Comparison of ENCODE assay signal across 8 cellular contexts in genomic region chr11:118353084-118353710, GRCh38. TPM values are rescaled to one million over a fixed set of nuclear protein-coding genes. Genes with fewer than 3 reads are reported as not detected.
A peak's percentile ranks its signal among the peaks of the same experiment; 100 is the strongest.
DNase-seq lines count a peak whose midpoint lies in the region; ATAC-seq and TF ChIP-seq lines count a peak whose summit lies in the region.

No MANE protein-coding gene starts in this region.

- no peak overlapping the region for H3K4me3 ChIP-seq in upper lobe of right lung

- peaks cover 56% of the 10 kb centered on the region for H3K36me3 Mint-ChIP-seq in T-helper 2 cell treated with Interferon-gamma antibody and Interleukin-4, amounts not matched to agents 5 μg/mL and 100 μg/mL, for 36 hours (ENCODE audit: low read depth)

- no peak overlapping the region for H3K27ac ChIP-seq in upper lobe of right lung

- ATAC-seq in upper lobe of right lung (no peak), HG03432 (IDR thresholded peaks at IDR 0.05; ENCODE audit: unreplicated experiment) (no peak)

- peak overlapping the region; percentile 59 for H3K27ac Mint-ChIP-seq in T-helper 2 cell treated with Interferon-gamma antibody and Interleukin-4, amounts not matched to agents 5 μg/mL and 100 μg/mL, for 36 hours

- intact Hi-C loops in upper lobe of right lung (cut with DNase I) = no loop called here

- TF ChIP-seq CTCF in GM12873 (IDR thresholded peaks at IDR 0.05; ENCODE audit: insufficient read depth, low read depth, low read length, missing control alignments) (peak; percentile 35), upper lobe of right lung (IDR thresholded peaks at IDR 0.05) (peak; percentile 57)

- H3K27me3 ChIP-seq in upper lobe of right lung = no peaks in the 10 kb centered on the region

- DNase-seq in AG08395 (ENCODE audit: low spot score) (peak; percentile 22), foreskin melanocyte (peak; percentile 15), upper lobe of right lung (no peak), HuH-7 (ENCODE audit: low spot score) (no peak), mesenteric fat pad (ENCODE audit: low spot score) (no peak)
- DNase-seq in T-helper 2 cell treated with Interferon-gamma antibody and Interleukin-4, amounts not matched to agents 5 μg/mL and 100 μg/mL, for 36 hours (ENCODE audit: low spot score) = no peak

- H3K4me1 ChIP-seq in upper lobe of right lung = no peaks in the 10 kb centered on the region

- H3K4me1 Mint-ChIP-seq in T-helper 2 cell treated with Interferon-gamma antibody and Interleukin-4, amounts not matched to agents 5 μg/mL and 100 μg/mL, for 36 hours (ENCODE audit: low read depth) = peaks cover 18% of the 10 kb centered on the region

- H3K9me3 Mint-ChIP-seq in T-helper 2 cell treated with Interferon-gamma antibody and Interleukin-4, amounts not matched to agents 5 μg/mL and 100 μg/mL, for 36 hours = no peaks in the 10 kb centered on the region

- H3K36me3 ChIP-seq in upper lobe of right lung = no peaks in the 10 kb centered on the region

- H3K4me3 Mint-ChIP-seq in T-helper 2 cell treated with Interferon-gamma antibody and Interleukin-4, amounts not matched to agents 5 μg/mL and 100 μg/mL, for 36 hours = no peak overlapping the region

- no peaks in the 10 kb centered on the region for H3K27me3 Mint-ChIP-seq in T-helper 2 cell treated with Interferon-gamma antibody and Interleukin-4, amounts not matched to agents 5 μg/mL and 100 μg/mL, for 36 hours (ENCODE audit: low read depth)

- no peaks in the 10 kb centered on the region for H3K9me3 ChIP-seq in upper lobe of right lung

RNA-seq across cellular contexts. Expression of gene UBE4A, which starts 6.2 kb away (rescaled TPM):
- total RNA-seq in upper lobe of right lung = 40.0 TPM
- 39.3 TPM for total RNA-seq in mesenteric fat pad

RNA-seq across cellular contexts. Expression of gene CD3G, which starts 9.1 kb away (rescaled TPM):
- total RNA-seq in upper lobe of right lung = 6.5 TPM
- 1.1 TPM for total RNA-seq in mesenteric fat pad

RNA-seq across cellular contexts. Expression of gene CD3D, which starts 10.7 kb away (rescaled TPM):
- total RNA-seq in upper lobe of right lung (8.5 TPM), mesenteric fat pad (1.3 TPM)

RNA-seq across cellular contexts. Expression of gene ATP5MG, which starts 48.2 kb away (rescaled TPM):
- 140 TPM for total RNA-seq in upper lobe of right lung
- 182 TPM for total RNA-seq in mesenteric fat pad

RNA-seq across cellular contexts. Expression of gene CD3E, which starts 48.7 kb away (rescaled TPM):
- 14.5 TPM for total RNA-seq in upper lobe of right lung
- 2.2 TPM for total RNA-seq in mesenteric fat pad

Comparison
In these comparisons a context has a peak if more than half of its experiments do, and no peak if none do; other contexts are left out.
1. DNase-seq: peak in AG08395 (single experiment) and foreskin melanocyte (single experiment); none in T-helper 2 cell treated with Interferon-gamma antibody and Interleukin-4, amounts not matched to agents 5 μg/mL and 100 μg/mL, for 36 hours (single experiment), upper lobe of right lung (single experiment), HuH-7 (single experiment) and mesenteric fat pad (single experiment).